Comparison of ENCODE assay signal across 8 cellular contexts in the genomic region with DNA sequence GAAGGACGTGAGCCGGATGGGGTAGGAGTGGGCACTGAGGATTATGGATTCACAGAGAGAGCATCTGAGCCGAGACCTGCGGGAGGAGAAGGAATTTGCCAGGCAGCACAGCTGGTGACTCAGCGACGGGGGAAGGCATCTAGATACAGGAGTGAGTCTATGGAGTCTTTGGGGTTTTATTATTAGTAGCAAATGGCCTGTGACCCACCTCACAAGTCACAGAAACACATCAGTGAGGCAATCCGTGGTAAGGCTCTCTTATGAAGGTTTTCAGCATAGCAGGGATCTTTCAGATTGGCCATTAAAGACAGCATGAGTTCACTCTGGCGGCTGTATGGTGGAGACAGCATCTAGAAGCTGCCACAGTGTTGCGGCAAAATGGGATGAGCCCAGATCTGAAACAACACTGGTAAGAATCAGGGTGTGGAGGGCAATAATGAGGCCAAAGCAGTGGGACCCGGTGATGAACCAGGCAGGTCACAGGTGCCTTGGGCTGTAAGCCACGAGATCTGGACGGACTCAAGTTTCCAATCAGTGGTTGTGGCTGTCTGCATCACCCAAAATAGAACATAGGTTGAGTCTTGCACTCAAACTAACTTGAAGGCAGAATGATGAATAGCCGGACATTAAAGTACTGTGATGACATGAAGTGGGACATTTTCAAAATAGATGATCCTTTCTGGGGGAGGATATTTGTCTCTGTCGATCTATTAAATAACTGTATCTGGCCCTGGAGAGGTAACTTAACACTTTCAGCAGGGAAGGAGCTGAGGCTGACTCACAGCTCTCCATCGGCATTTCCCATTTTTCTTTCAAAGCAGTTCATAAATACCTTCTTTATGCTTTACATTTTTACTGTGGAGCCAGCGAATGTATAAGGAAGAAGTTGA.
DNase-seq lines count a peak whose midpoint lies in the region; TF ChIP-seq lines count a peak whose summit lies in the region.
"Not testable (repeated sequence)": the region's sequence is repeated elsewhere in the genome, so short reads cannot be mapped to it uniquely, and the experiment has no call there.

No MANE protein-coding gene starts in this region.

- peaks cover 11% of the 10 kb centered on the region for H3K27me3 ChIP-seq in A673 (replicated peaks; ENCODE audit: insufficient read depth, low read depth, low read length, poor library complexity)

- not testable (repeated sequence) for H3K4me1 ChIP-seq in A673 (ENCODE audit: insufficient read depth, low read length, poor library complexity, severe bottlenecking)

- not testable (repeated sequence) for H3K4me3 ChIP-seq in A673 (ENCODE audit: low read depth, low read length, poor library complexity, severe bottlenecking); epithelial cell of proximal tubule (ENCODE audit: low read depth, low read length)

- not testable (repeated sequence) for H3K36me3 ChIP-seq in A673 (ENCODE audit: insufficient read depth, low read length, poor library complexity, severe bottlenecking)

- not testable (repeated sequence) for BruUV-seq in A673 (replicated peaks; lab: Mats Ljungman, UMichigan)

- not testable (repeated sequence) for TF ChIP-seq CTCF in A673 (conservative IDR thresholded peaks at IDR 0.05; ENCODE audit: low read depth, low read length); epithelial cell of proximal tubule (conservative IDR thresholded peaks at IDR 0.05; ENCODE audit: low read depth, low read length)

- intact Hi-C loops in A673 (cut with micrococcal nuclease; ENCODE audit: unreplicated experiment) = not testable (repeated sequence)

- not testable (repeated sequence) for H3K9me3 ChIP-seq in A673 (ENCODE audit: low read depth, low read length, poor library complexity, severe bottlenecking)

- H3K27ac ChIP-seq in A673 (ENCODE audit: low read depth, low read length, poor library complexity, severe bottlenecking) = not testable (repeated sequence)

- CTCF ChIA-PET in A673 (lab: Charles Lee) = not testable (repeated sequence)

- DNase-seq in A673 (ENCODE audit: low spot score) (peak; percentile 26), ELR (ENCODE audit: low read depth) (peak; percentile 75), HS-27A (ENCODE audit: low read depth) (peak; percentile 42), RPMI7951 (ENCODE audit: low read depth) (peak; percentile 61), astrocyte of the hippocampus (ENCODE audit: low read depth, low spot score) (peak; percentile 66), epithelial cell of proximal tubule (ENCODE audit: low read depth) (peak; percentile 9), islet precursor cell (peak; percentile 65), retina (peak; percentile 6)

- POLR2A ChIA-PET in A673 (lab: Charles Lee; ENCODE audit: low non-redundant PET) = not testable (repeated sequence)

Comparison
In these comparisons a context has a peak if more than half of its experiments do, and no peak if none do; other contexts are left out.
1. DNase-seq: peak in every context shown above with its lines; median percentile 75 in ELR; 66 in astrocyte of the hippocampus; 65 in islet precursor cell; 61 in RPMI7951; 42 in HS-27A; 26 in A673; 9 in epithelial cell of proximal tubule; 6 in retina.